8 cellular contexts compared by ENCODE assay signal in genomic region chr12:125065753-125066570, GRCh38. TPM values are rescaled to one million over a fixed set of nuclear protein-coding genes. Genes with fewer than 3 reads are reported as not detected.
DNase-seq lines count a peak whose midpoint lies in the region; ATAC-seq and TF ChIP-seq lines count a peak whose summit lies in the region.

No MANE protein-coding gene starts in this region.

- ATAC-seq in Right ventricle myocardium inferior (peak; percentile 1), gastroesophageal sphincter (no peak)

- TF ChIP-seq POLR2A in gastroesophageal sphincter (IDR thresholded peaks at IDR 0.05) = no peak

- no peaks in the 10 kb centered on the region for H3K9me3 ChIP-seq in gastroesophageal sphincter
- H3K9me3 ChIP-seq in skeletal muscle satellite cell (replicated peaks; ENCODE audit: low read length) = no peaks in the 10 kb centered on the region

- H3K36me3 ChIP-seq in gastroesophageal sphincter = peaks cover 0 to 12% of the 10 kb centered on the region in 2 donors
- H3K36me3 ChIP-seq in skeletal muscle satellite cell (ENCODE audit: insufficient read depth, low read length) = peaks cover 8% of the 10 kb centered on the region

- 0 to 74% methylated on average over 1 to 11 of the region's 23 CpGs for WGBS in gastroesophageal sphincter (ENCODE audit: low coverage in 1 of 2), 2 donors

- H3K27ac ChIP-seq in gastroesophageal sphincter = peak overlapping the region in 3 of 4 donors; percentile 82 to 85 (median 83)

- no peak for TF ChIP-seq EP300 in gastroesophageal sphincter (IDR thresholded peaks at IDR 0.05)

- H3K27me3 ChIP-seq in gastroesophageal sphincter (no peaks in the 10 kb centered on the region), skeletal muscle satellite cell (ENCODE audit: control insufficient read depth, insufficient read depth, low read length) (no peaks in the 10 kb centered on the region)

- H3K9ac ChIP-seq in skeletal muscle satellite cell (ENCODE audit: low read depth, low read length) = peak overlapping the region; percentile 89

- TF ChIP-seq CTCF in gastroesophageal sphincter (IDR thresholded peaks at IDR 0.05) = peak in 1 of 4 experiments; percentile 3

- intact Hi-C loops in Right ventricle myocardium inferior (cut with DNase I) = loop anchor here (2.0 kb wide), 1 partner anchor 15 kb away; no protein-coding TSS in a partner anchor
- intact Hi-C loops in cardiac septum (cut with DNase I) = no loop called here

- H3K4me3 ChIP-seq in gastroesophageal sphincter (peak overlapping the region; percentile 59 to 91), skeletal muscle satellite cell (ENCODE audit: low read length) (peak overlapping the region; percentile 96)

- peak overlapping the region; percentile 92 for H3K4me2 ChIP-seq in skeletal muscle satellite cell (ENCODE audit: low read length)

- peaks cover 0 to 30% (median 5%) of the 10 kb centered on the region in 3 donors for H3K4me1 ChIP-seq in gastroesophageal sphincter
- H3K4me1 ChIP-seq in skeletal muscle satellite cell (ENCODE audit: control insufficient read depth, insufficient read depth, low read length) = peaks cover 14% of the 10 kb centered on the region

- DNase-seq in Right ventricle myocardium inferior (ENCODE audit: missing footprints) = no peak
- no peak for DNase-seq in cardiac septum (ENCODE audit: low spot score)
- DNase-seq in SK-N-DZ (ENCODE audit: low spot score) = peak; percentile 35
- no peak for DNase-seq in Ammon's horn (ENCODE audit: low spot score)
- DNase-seq in SKM-1 (lab: John Stamatoyannopoulos, UW; ENCODE audit: unreplicated experiment) = no peak
- DNase-seq in central memory CD4-positive, alpha-beta T cell = no peak

RNA-seq across cellular contexts. Expression of gene AACS, which starts 0.7 kb away (rescaled TPM):
- 12.1 TPM for total RNA-seq in Right ventricle myocardium inferior
- total RNA-seq in cardiac septum = 9.0 TPM
- 29.9 and 35.6 TPM in 2 replicates for polyA plus RNA-seq in SK-N-DZ (2014; cell fraction: cytosol; rRNA removed)
- polyA plus RNA-seq in SK-N-DZ (2014; cell fraction: nucleus; rRNA removed) = 34.1 and 39.7 TPM in 2 replicates
- total RNA-seq in gastroesophageal sphincter = 10 to 100 TPM; 10.3 to 14.6 (median 11.8) TPM
- total RNA-seq in skeletal muscle satellite cell (2012; rRNA removed) = 16.4 and 28.9 TPM in 2 replicates
